Comparison of ENCODE assay signal across 21 cellular contexts in genomic region chr14:105531088-105531957, GRCh38. TPM values are rescaled to one million over a fixed set of nuclear protein-coding genes. Genes with fewer than 3 reads are reported as not detected.
DNase-seq lines count a peak whose midpoint lies in the region; ATAC-seq and TF ChIP-seq lines count a peak whose summit lies in the region.
"Had no signal": no experiment of that assay in that cellular context is flagged by ENCODE, and none has a peak within 500 bp of the region (broad histone marks: within the 10 kb centered on the region; RNA-seq: fewer than 3 reads in every experiment).

No MANE protein-coding gene starts in this region.

- H3K4me1 ChIP-seq in OCI-LY7 (ENCODE audit: insufficient read depth, low read length, poor library complexity, severe bottlenecking), result peaks cover 47% of the 10 kb centered on the region

- H3K9me3 Mint-ChIP-seq in activated T-cell treated with anti-CD3 and anti-CD28 coated beads, Interleukin-2, amount 50 U/mL, for 4 hours, result no peaks in the 10 kb centered on the region
- no peaks in the 10 kb centered on the region for H3K9me3 Mint-ChIP-seq in effector memory CD8-positive, alpha-beta T cell
- no peaks in the 10 kb centered on the region for H3K9me3 Mint-ChIP-seq in stimulated activated memory B cell treated with anti-CD40 and anti-IgM and Interleukin-4, amounts not matched to agents 10 μg/mL and 1 μg/mL and 100 μg/mL, for 72 hours
- H3K9me3 Mint-ChIP-seq: dendritic cell treated with granulocyte-macrophage colony-stimulating factor and Interleukin-4, amounts not matched to agents 40 ng/mL and 50 ng/mL, for 4 days had no signal

- no peak for TF ChIP-seq CTCF in OCI-LY7 (conservative IDR thresholded peaks at IDR 0.05; ENCODE audit: low read length)

- no TSS peak for BruUV-seq in OCI-LY7 (replicated peaks; lab: Mats Ljungman, UMichigan)

- peak overlapping the region; percentile 77 for H3K4me3 Mint-ChIP-seq in activated T-cell treated with anti-CD3 and anti-CD28 coated beads, Interleukin-2, amount 50 U/mL, for 4 hours
- H3K4me3 Mint-ChIP-seq in effector memory CD8-positive, alpha-beta T cell, result peak overlapping the region; percentile 15 to 66
- peak overlapping the region; percentile 78 for H3K4me3 Mint-ChIP-seq in stimulated activated memory B cell treated with anti-CD40 and anti-IgM and Interleukin-4, amounts not matched to agents 10 μg/mL and 1 μg/mL and 100 μg/mL, for 72 hours
- H3K4me3 Mint-ChIP-seq: dendritic cell treated with granulocyte-macrophage colony-stimulating factor and Interleukin-4, amounts not matched to agents 40 ng/mL and 50 ng/mL, for 4 days had no signal

- H3K4me3 ChIP-seq in OCI-LY7 (ENCODE audit: low read depth, low read length, poor library complexity, severe bottlenecking), result no peak overlapping the region
- H3K4me3 ChIP-seq: A549, breast epithelium had no signal

- no peak for ATAC-seq in activated T-cell treated with anti-CD3 and anti-CD28 coated beads, Interleukin-2, amount 50 U/mL, for 4 hours
- ATAC-seq in effector memory CD8-positive, alpha-beta T cell (replicated peaks), result no peak
- no peak for ATAC-seq in stimulated activated memory B cell treated with anti-CD40 and anti-IgM and Interleukin-4, amounts not matched to agents 10 μg/mL and 1 μg/mL and 100 μg/mL, for 72 hours
- ATAC-seq in GM21737 (IDR thresholded peaks at IDR 0.05; ENCODE audit: unreplicated experiment) (no peak), HG03571 (IDR thresholded peaks at IDR 0.05; ENCODE audit: unreplicated experiment) (no peak)
- ATAC-seq: A549, HCT116, SK-N-SH treated with all-trans-retinoic acid at 6 μM for 48 hours had no signal

- peaks cover 3% of the 10 kb centered on the region for H3K27me3 Mint-ChIP-seq in activated T-cell treated with anti-CD3 and anti-CD28 coated beads, Interleukin-2, amount 50 U/mL, for 4 hours (ENCODE audit: low read depth)
- peaks cover 37 to 43% of the 10 kb centered on the region in 2 donors for H3K27me3 Mint-ChIP-seq in effector memory CD8-positive, alpha-beta T cell
- H3K27me3 Mint-ChIP-seq in stimulated activated memory B cell treated with anti-CD40 and anti-IgM and Interleukin-4, amounts not matched to agents 10 μg/mL and 1 μg/mL and 100 μg/mL, for 72 hours, result peaks cover 19% of the 10 kb centered on the region

- no peak overlapping the region for H2AFZ ChIP-seq in OCI-LY7 (ENCODE audit: low read length)
- H2AFZ ChIP-seq: parathyroid adenoma had no signal

- no peaks in the 10 kb centered on the region for H3K36me3 Mint-ChIP-seq in activated T-cell treated with anti-CD3 and anti-CD28 coated beads, Interleukin-2, amount 50 U/mL, for 4 hours (ENCODE audit: insufficient read depth)
- H3K36me3 Mint-ChIP-seq in effector memory CD8-positive, alpha-beta T cell (ENCODE audit: insufficient read depth), result peaks cover 11% of the 10 kb centered on the region
- no peaks in the 10 kb centered on the region for H3K36me3 Mint-ChIP-seq in stimulated activated memory B cell treated with anti-CD40 and anti-IgM and Interleukin-4, amounts not matched to agents 10 μg/mL and 1 μg/mL and 100 μg/mL, for 72 hours

- H3K27ac Mint-ChIP-seq in effector memory CD8-positive, alpha-beta T cell, result peak overlapping the region in 1 of 2 donors; percentile 35
- H3K27ac Mint-ChIP-seq in stimulated activated memory B cell treated with anti-CD40 and anti-IgM and Interleukin-4, amounts not matched to agents 10 μg/mL and 1 μg/mL and 100 μg/mL, for 72 hours, result peak overlapping the region; percentile 72
- H3K27ac Mint-ChIP-seq: dendritic cell treated with granulocyte-macrophage colony-stimulating factor and Interleukin-4, amounts not matched to agents 40 ng/mL and 50 ng/mL, for 4 days had no signal

- POLR2A ChIA-PET in OCI-LY7 (lab: Charles Lee), result no interaction called here

- H3K79me2 ChIP-seq in OCI-LY7 (ENCODE audit: insufficient read depth, low read depth, low read length), result no peaks in the 10 kb centered on the region
- H3K79me2 ChIP-seq: parathyroid adenoma had no signal

- H3K9me2 ChIP-seq in OCI-LY7 (ENCODE audit: insufficient read depth, low read length), result no peaks in the 10 kb centered on the region

- no peak overlapping the region for H3K27ac ChIP-seq in OCI-LY7 (ENCODE audit: low read depth, low read length, poor library complexity, severe bottlenecking)
- H3K27ac ChIP-seq: A549, breast epithelium, C4-2B, parathyroid adenoma had no signal

- H3K4me2 ChIP-seq in OCI-LY7 (ENCODE audit: low read length), result peak overlapping the region; percentile 30; the same call in 1 of the 2 replicates
- H3K4me2 ChIP-seq: A549 had no signal

- DNase-seq in activated T-cell treated with anti-CD3 and anti-CD28 coated beads, Interleukin-2, amount 50 U/mL, for 4 hours, result no peak
- DNase-seq in activated T-cell treated with anti-CD3 and anti-CD28 coated beads, Interleukin-2, amount 50 U/mL, for 1 hour, result no peak
- DNase-seq in OCI-LY7 (ENCODE audit: low spot score), result peak; percentile 47
- DNase-seq in effector memory CD8-positive, alpha-beta T cell, result no peak
- no peak for DNase-seq in NCI-H2227 treated with DMSO at 0.1 percent for 48 hours (lab: John Stamatoyannopoulos, UW)
- DNase-seq: DMS79, hippocampal formation, KG1, NCI-H187 treated with DMSO at 0.1 percent for 48 hours, RPMI8226, T1000 had no signal

- intact Hi-C loops in OCI-LY7 (cut with micrococcal nuclease; ENCODE audit: unreplicated experiment), result no loop called here

- H3K4me1 Mint-ChIP-seq in activated T-cell treated with anti-CD3 and anti-CD28 coated beads, Interleukin-2, amount 50 U/mL, for 4 hours (ENCODE audit: low read depth), result peaks cover 20% of the 10 kb centered on the region
- H3K4me1 Mint-ChIP-seq in effector memory CD8-positive, alpha-beta T cell (ENCODE audit: low read depth in 2 of 2), result peaks cover 5 to 24% of the 10 kb centered on the region in 2 donors
- H3K4me1 Mint-ChIP-seq in stimulated activated memory B cell treated with anti-CD40 and anti-IgM and Interleukin-4, amounts not matched to agents 10 μg/mL and 1 μg/mL and 100 μg/mL, for 72 hours, result peaks cover 55% of the 10 kb centered on the region

- H4K20me1 ChIP-seq in OCI-LY7 (ENCODE audit: insufficient read depth, low read length), result no peaks in the 10 kb centered on the region

- CTCF ChIA-PET in OCI-LY7 (lab: Charles Lee; ENCODE audit: unreplicated experiment), result interaction anchor here (0.5 kb wide), 1 partner anchor 20 kb away, joined by 6 read pairs; no protein-coding TSS in a partner anchor

- no peaks in the 10 kb centered on the region for H3K9me3 ChIP-seq in OCI-LY7 (ENCODE audit: low read length)
- H3K9me3 ChIP-seq: A549, breast epithelium had no signal

- no peaks in the 10 kb centered on the region for H3K36me3 ChIP-seq in OCI-LY7 (ENCODE audit: insufficient read depth, low read length)
- H3K36me3 ChIP-seq: breast epithelium had no signal

RNA-seq across cellular contexts. Expression of gene TMEM121, which starts 4.9 kb away (rescaled TPM):
- total RNA-seq in activated T-cell treated with anti-CD3 and anti-CD28 coated beads, Interleukin-2, amount 50 U/mL, for 4 hours, result 10 to 100 TPM; 14.4 to 24.6 (median 19.5) TPM
- 0.25 and 0.70 TPM in 2 replicates for total RNA-seq in OCI-LY7 (2014; rRNA removed; shearing (Covaris generic))
- total RNA-seq in OCI-LY7 (2022), result 0.21 and 0.31 TPM in 2 replicates

RNA-seq across cellular contexts. Expression of gene TEDC1, which starts 40.3 kb away (rescaled TPM):
- total RNA-seq in activated T-cell treated with anti-CD3 and anti-CD28 coated beads, Interleukin-2, amount 50 U/mL, for 4 hours, result 10 to 100 TPM; 53.7 to 58.7 (median 57.8) TPM
- 53.2 and 57.4 TPM in 2 replicates for total RNA-seq in OCI-LY7 (2014; rRNA removed; shearing (Covaris generic))
- 55.8 and 58.0 TPM in 2 replicates for total RNA-seq in OCI-LY7 (2022)

RNA-seq across cellular contexts. Expression of gene CRIP1, which starts 44.6 kb away (rescaled TPM):
- total RNA-seq in activated T-cell treated with anti-CD3 and anti-CD28 coated beads, Interleukin-2, amount 50 U/mL, for 4 hours, result 10 to 100 TPM; 24.9 to 43.9 (median 33.5) TPM
- 4.1 and 4.6 TPM in 2 replicates for total RNA-seq in OCI-LY7 (2014; rRNA removed; shearing (Covaris generic))
- 1.5 TPM in 1 of 2 replicates, not detected in the other for total RNA-seq in OCI-LY7 (2022)

RNA-seq across cellular contexts. Expression of gene CRIP2, which starts 56.7 kb away (rescaled TPM):
- 1 to 10 TPM in 1 of 3 donors, under 1 TPM in 2; 0.90 to 1.4 (median 0.91) TPM for total RNA-seq in activated T-cell treated with anti-CD3 and anti-CD28 coated beads, Interleukin-2, amount 50 U/mL, for 4 hours
- total RNA-seq in OCI-LY7 (2014; rRNA removed; shearing (Covaris generic)), result not detected in 2 replicates
- not detected in 2 replicates for total RNA-seq in OCI-LY7 (2022)

Comparison
In these comparisons a context has a peak if more than half of its experiments do, and no peak if none do; other contexts are left out.
1. RNA of gene TMEM121, which starts 4.9 kb away (total RNA-seq): 14.4 to 24.6 TPM in activated T-cell treated with anti-CD3 and anti-CD28 coated beads, Interleukin-2, amount 50 U/mL, for 4 hours; 0.21 to 0.70 TPM in OCI-LY7; every median in the first group is over 4 times any median in the second.
2. RNA of gene CRIP1, which starts 44.6 kb away (total RNA-seq): 24.9 to 43.9 TPM in activated T-cell treated with anti-CD3 and anti-CD28 coated beads, Interleukin-2, amount 50 U/mL, for 4 hours; 1.5 to 4.6 TPM in OCI-LY7; every median in the first group is over 4 times any median in the second.
3. Peak in every context shown above with its lines, with median percentiles within 50 percentile points of each other: H3K4me3 Mint-ChIP-seq.